In genomic region chr17:5975651-5976050, GRCh38 we compare ENCODE assay signal across 20 cellular contexts.
DNase-seq lines count a peak whose midpoint lies in the region; ATAC-seq and TF ChIP-seq lines count a peak whose summit lies in the region.
"Had no signal": no experiment of that assay in that cellular context is flagged by ENCODE, and none has a peak within 500 bp of the region (broad histone marks: within the 10 kb centered on the region; RNA-seq: fewer than 3 reads in every experiment).

No MANE protein-coding gene starts in this region.

- H3K18ac ChIP-seq in mesendoderm (ENCODE audit: low read length), result no peak overlapping the region

- H3K56ac ChIP-seq in mesendoderm (ENCODE audit: low read length), result no peak overlapping the region

- H3K27ac ChIP-seq in mesendoderm (ENCODE audit: low read depth, low read length) (no peak overlapping the region), lower lobe of right lung (no peak overlapping the region)
- H3K27ac ChIP-seq: C4-2B, SJSA1 had no signal

- no peak overlapping the region for H3K4ac ChIP-seq in mesendoderm (ENCODE audit: low read depth, low read length)

- TF ChIP-seq CTCF in lower lobe of right lung (IDR thresholded peaks at IDR 0.05), result no peak

- H3K27me3 ChIP-seq in mesendoderm (ENCODE audit: insufficient read depth, low read length, poor library complexity) (no peaks in the 10 kb centered on the region), lower lobe of right lung (ENCODE audit: low read depth) (peaks cover 17% of the 10 kb centered on the region)
- H3K27me3 ChIP-seq: SJSA1 had no signal

- H3K23ac ChIP-seq in mesendoderm (ENCODE audit: low read length), result no peak overlapping the region

- H3K79me1 ChIP-seq in mesendoderm (ENCODE audit: low read length), result no peaks in the 10 kb centered on the region

- no CpG with 5 or more reads among the region's 3 CpGs for WGBS in mesendoderm (ENCODE audit: extremely low coverage, insufficient coverage, low lambda C conversion rate)

- H4K5ac ChIP-seq in mesendoderm (ENCODE audit: low read length), result no peak overlapping the region

- no peak overlapping the region for H3K4me3 ChIP-seq in mesendoderm (ENCODE audit: low read length)
- H3K4me3 ChIP-seq in lower lobe of right lung, result no peak overlapping the region
- H3K4me3 ChIP-seq: SJSA1 had no signal

- no peak overlapping the region for H4K8ac ChIP-seq in mesendoderm (ENCODE audit: low read depth, low read length)

- intact Hi-C loops in lower lobe of right lung (cut with DNase I), result no loop called here

- H2BK5ac ChIP-seq in mesendoderm (ENCODE audit: low read length), result no peak overlapping the region

- ATAC-seq in GM18867 (IDR thresholded peaks at IDR 0.05; ENCODE audit: unreplicated experiment) (no peak), HG02623 (IDR thresholded peaks at IDR 0.05; ENCODE audit: unreplicated experiment) (no peak), lower lobe of right lung (no peak)
- ATAC-seq: HCT116 had no signal

- H3K79me2 ChIP-seq in mesendoderm (ENCODE audit: control insufficient read depth, insufficient read depth, low read length), result no peaks in the 10 kb centered on the region

- H3K4me2 ChIP-seq in mesendoderm (ENCODE audit: low read length), result no peak overlapping the region

- H2BK15ac ChIP-seq in mesendoderm (replicated peaks; ENCODE audit: low read depth), result no peak overlapping the region

- DNase-seq in NCI-H2227 (lab: John Stamatoyannopoulos, UW; ENCODE audit: unreplicated experiment) (peak; percentile 36), NCI-H2227 treated with DMSO at 0.1 percent for 48 hours (lab: John Stamatoyannopoulos, UW) (no peak), NCI-H82 treated with DMSO at 0.1 percent for 48 hours (lab: John Stamatoyannopoulos, UW; ENCODE audit: unreplicated experiment) (peak; percentile 92), mesendoderm (peak; percentile 12), retina (peak; percentile 48), lower lobe of right lung (no peak)
- DNase-seq: Calu3; CD8-positive, alpha-beta memory T cell; DMS153; IMR-90; MV-4-11; NCI-H1105 treated with DMSO at 0.1 percent for 48 hours; NCI-H1930; NCI-H2171; OCI-M1 had no signal

- no peak overlapping the region for H2BK120ac ChIP-seq in mesendoderm (ENCODE audit: low read depth, low read length)

- H3K9ac ChIP-seq in mesendoderm (ENCODE audit: low read length), result no peak overlapping the region

- H3K36me3 ChIP-seq in mesendoderm (ENCODE audit: control insufficient read depth, insufficient read depth, low read length) (no peaks in the 10 kb centered on the region), lower lobe of right lung (no peaks in the 10 kb centered on the region)
- H3K36me3 ChIP-seq: SJSA1 had no signal

- no peak overlapping the region for H2AK5ac ChIP-seq in mesendoderm (ENCODE audit: low read length)

- peaks cover 10% of the 10 kb centered on the region for H3K9me3 ChIP-seq in lower lobe of right lung
- H3K9me3 ChIP-seq: SJSA1 had no signal

- H3K4me1 ChIP-seq in mesendoderm (ENCODE audit: control insufficient read depth, low read depth, low read length), result no peaks in the 10 kb centered on the region
- no peaks in the 10 kb centered on the region for H3K4me1 ChIP-seq in lower lobe of right lung
- H3K4me1 ChIP-seq: SJSA1 had no signal

Comparison
In these comparisons a context has a peak if more than half of its experiments do, and no peak if none do; other contexts are left out.
1. DNase-seq: peak in NCI-H2227 (single experiment), NCI-H82 treated with DMSO at 0.1 percent for 48 hours (single experiment), mesendoderm (single experiment) and retina (single experiment); none in NCI-H2227 treated with DMSO at 0.1 percent for 48 hours (single experiment) and lower lobe of right lung (single experiment).